In genomic region chr9:93015190-93015589, GRCh38 we compare ENCODE assay signal across 3 cellular contexts. TPM values are rescaled to one million over a fixed set of nuclear protein-coding genes. Genes with fewer than 3 reads are reported as not detected.
"Had no signal": no experiment of that assay in that cellular context is flagged by ENCODE, and none has a peak within 500 bp of the region (broad histone marks: within the 10 kb centered on the region; RNA-seq: fewer than 3 reads in every experiment).

No MANE protein-coding gene starts in this region.

RNA-seq across cellular contexts. Expression of gene SUSD3, which starts 43.3 kb away (rescaled TPM):
- total RNA-seq: ascending aorta, cardiac muscle cell, dermis blood vessel endothelial cell had no signal
